In genomic region chr14:49940805-49941421, GRCh38 we compare ENCODE assay signal across 10 cellular contexts. TPM values are rescaled to one million over a fixed set of nuclear protein-coding genes. Genes with fewer than 3 reads are reported as not detected.
DNase-seq lines count a peak whose midpoint lies in the region; ATAC-seq and TF ChIP-seq lines count a peak whose summit lies in the region.
"Had no signal": no experiment of that assay in that cellular context is flagged by ENCODE, and none has a peak within 500 bp of the region (broad histone marks: within the 10 kb centered on the region; RNA-seq: fewer than 3 reads in every experiment).

No MANE protein-coding gene starts in this region.

- no peak overlapping the region for H3K9ac ChIP-seq in DND-41 (ENCODE audit: low read depth, low read length)

- H3K4me3 ChIP-seq in DND-41 (ENCODE audit: low read depth in 1 of 2, low read length in 2 of 2) (no peak overlapping the region), OCI-LY7 (ENCODE audit: low read depth, low read length, poor library complexity, severe bottlenecking) (peak overlapping the region; percentile 16), choroid plexus epithelial cell (ENCODE audit: low read depth, low read length) (no peak overlapping the region)

- no peak for TF ChIP-seq CTCF in DND-41 (IDR thresholded peaks at IDR 0.05; ENCODE audit: borderline replicate concordance, extremely low read depth, low read length, poor library complexity, severe bottlenecking)
- TF ChIP-seq CTCF in OCI-LY7 (conservative IDR thresholded peaks at IDR 0.05; ENCODE audit: low read length) = no peak
- TF ChIP-seq CTCF in choroid plexus epithelial cell (conservative IDR thresholded peaks at IDR 0.05; ENCODE audit: low read depth, low read length) = no peak

- DNase-seq in DND-41 = no peak
- peak; percentile 66 for DNase-seq in OCI-LY7 (ENCODE audit: low spot score)
- peak; percentile 84 for DNase-seq in choroid plexus epithelial cell (ENCODE audit: low read depth)
- DNase-seq in natural killer cell treated with Interleukin-12 subunit alpha and Interleukin-12 subunit beta and Interleukin-15 and Interleukin-18, amount 100 ng/mL, for 72 hours (ENCODE audit: low spot score) = no peak
- no peak for DNase-seq in activated gamma-delta T cell treated with Interleukin-2 at 50 U/mL for 16 hours
- no peak for DNase-seq in putamen (ENCODE audit: low spot score)
- DNase-seq in NCI-H2107 treated with DMSO at 0.1 percent for 48 hours (lab: John Stamatoyannopoulos, UW; ENCODE audit: unreplicated experiment) = no peak
- DNase-seq: NCI-H2107, SHP77 had no signal

- peak; percentile 80 for ATAC-seq in DND-41 (ENCODE audit: insufficient read depth, low read depth)
- peak in 1 of 2 donors; percentile 67 for ATAC-seq in natural killer cell treated with Interleukin-12 subunit alpha and Interleukin-12 subunit beta and Interleukin-15 and Interleukin-18, amount 100 ng/mL, for 72 hours

- no peaks in the 10 kb centered on the region for H3K27me3 Mint-ChIP-seq in natural killer cell treated with Interleukin-12 subunit alpha and Interleukin-12 subunit beta and Interleukin-15 and Interleukin-18, amount 100 ng/mL, for 72 hours
- H3K27me3 Mint-ChIP-seq: progenitor cell of endocrine pancreas had no signal

- H3K36me3 ChIP-seq in DND-41 (ENCODE audit: insufficient read depth, low read length) (no peaks in the 10 kb centered on the region), OCI-LY7 (ENCODE audit: insufficient read depth, low read length) (peaks cover 12% of the 10 kb centered on the region; the same call in 1 of the 2 replicates)

- peak overlapping the region; percentile 85 to 98 for H3K27ac Mint-ChIP-seq in natural killer cell treated with Interleukin-12 subunit alpha and Interleukin-12 subunit beta and Interleukin-15 and Interleukin-18, amount 100 ng/mL, for 72 hours
- H3K27ac Mint-ChIP-seq: progenitor cell of endocrine pancreas had no signal

- peak overlapping the region; percentile 56 for H3K4me3 Mint-ChIP-seq in natural killer cell treated with Interleukin-12 subunit alpha and Interleukin-12 subunit beta and Interleukin-15 and Interleukin-18, amount 100 ng/mL, for 72 hours

- H3K36me3 Mint-ChIP-seq in natural killer cell treated with Interleukin-12 subunit alpha and Interleukin-12 subunit beta and Interleukin-15 and Interleukin-18, amount 100 ng/mL, for 72 hours = peaks cover 29% of the 10 kb centered on the region

- H3K9me3 Mint-ChIP-seq in natural killer cell treated with Interleukin-12 subunit alpha and Interleukin-12 subunit beta and Interleukin-15 and Interleukin-18, amount 100 ng/mL, for 72 hours = peaks cover 7% of the 10 kb centered on the region

- no peaks in the 10 kb centered on the region for H3K27me3 ChIP-seq in DND-41 (ENCODE audit: insufficient read depth, low read length, poor library complexity)

- H3K9me3 ChIP-seq in DND-41 (ENCODE audit: insufficient read depth, low read length, severe bottlenecking) (no peaks in the 10 kb centered on the region), OCI-LY7 (ENCODE audit: low read length) (peaks cover 17% of the 10 kb centered on the region; the same call in 1 of the 2 replicates)

- BruUV-seq in OCI-LY7 (replicated peaks; lab: Mats Ljungman, UMichigan) = no TSS peak

- no peaks in the 10 kb centered on the region for H3K9me2 ChIP-seq in OCI-LY7 (ENCODE audit: insufficient read depth, low read length)

- peaks cover 19% of the 10 kb centered on the region for H3K4me1 ChIP-seq in DND-41 (ENCODE audit: insufficient read depth, low read length)
- peaks cover 25% of the 10 kb centered on the region for H3K4me1 ChIP-seq in OCI-LY7 (ENCODE audit: insufficient read depth, low read length, poor library complexity, severe bottlenecking)

- H3K4me2 ChIP-seq in DND-41 (ENCODE audit: insufficient read depth, low read length) = peak overlapping the region; percentile 26; the same call in 1 of the 2 replicates
- peak overlapping the region; percentile 41 for H3K4me2 ChIP-seq in OCI-LY7 (ENCODE audit: low read length)

- H3K79me2 ChIP-seq in DND-41 (ENCODE audit: insufficient read depth, low read length) (no peaks in the 10 kb centered on the region), OCI-LY7 (ENCODE audit: insufficient read depth, low read depth, low read length) (no peaks in the 10 kb centered on the region)

- intact Hi-C loops in OCI-LY7 (cut with micrococcal nuclease; ENCODE audit: unreplicated experiment) = no loop called here

- CTCF ChIA-PET in OCI-LY7 (lab: Charles Lee; ENCODE audit: unreplicated experiment) = interaction anchor here (0.9 to 1.2 kb wide), 3 partner anchors 10 to 12 kb away, joined by 3 to 4 read pairs (median 3); no protein-coding TSS in a partner anchor

- H3K4me1 Mint-ChIP-seq in natural killer cell treated with Interleukin-12 subunit alpha and Interleukin-12 subunit beta and Interleukin-15 and Interleukin-18, amount 100 ng/mL, for 72 hours (ENCODE audit: low read depth in 2 of 2) = peaks cover 42 to 47% of the 10 kb centered on the region in 2 donors

- H2AFZ ChIP-seq in DND-41 (ENCODE audit: low read depth, low read length) = 0 out of 2 replicates have a peak overlapping the region, but pooled peaks have one; percentile 19
- peak overlapping the region; percentile 85 for H2AFZ ChIP-seq in OCI-LY7 (ENCODE audit: low read length)

- H4K20me1 ChIP-seq in DND-41 (ENCODE audit: insufficient read depth, low read length) (no peaks in the 10 kb centered on the region), OCI-LY7 (ENCODE audit: insufficient read depth, low read length) (no peaks in the 10 kb centered on the region)

- POLR2A ChIA-PET in OCI-LY7 (lab: Charles Lee) = interaction anchor here (0.5 to 3.0 kb wide), 27 partner anchors 9 to 142 kb away, joined by 3 to 28 read pairs (median 4); no protein-coding TSS in a partner anchor

- H3K27ac ChIP-seq in DND-41 (ENCODE audit: low read length) (0 out of 2 replicates have a peak overlapping the region, but pooled peaks have one; percentile 45), OCI-LY7 (ENCODE audit: low read depth, low read length, poor library complexity, severe bottlenecking) (peak overlapping the region; percentile 55)

RNA-seq across cellular contexts. Expression of gene ARF6, which starts 48.0 kb away (rescaled TPM):
- total RNA-seq in OCI-LY7 (2014; rRNA removed; shearing (Covaris generic)) = 47.6 and 51.0 TPM in 2 replicates
- 69.1 and 73.0 TPM in 2 replicates for total RNA-seq in OCI-LY7 (2022)
- total RNA-seq in natural killer cell treated with Interleukin-12 subunit alpha and Interleukin-12 subunit beta and Interleukin-15 and Interleukin-18, amount 100 ng/mL, for 72 hours = 100 to 1,000 TPM; 147 to 175 TPM

Comparison
In these comparisons a context has a peak if more than half of its experiments do, and no peak if none do; other contexts are left out.
1. DNase-seq: peak in OCI-LY7 (single experiment) and choroid plexus epithelial cell (single experiment); none in DND-41 (single experiment), natural killer cell treated with Interleukin-12 subunit alpha and Interleukin-12 subunit beta and Interleukin-15 and Interleukin-18, amount 100 ng/mL, for 72 hours (single experiment), activated gamma-delta T cell treated with Interleukin-2 at 50 U/mL for 16 hours (single experiment), putamen (single experiment) and NCI-H2107 treated with DMSO at 0.1 percent for 48 hours (single experiment).